8 cellular contexts compared by ENCODE assay signal in genomic region chr20:58891686-58892125, GRCh38. TPM values are rescaled to one million over a fixed set of nuclear protein-coding genes. Genes with fewer than 3 reads are reported as not detected.
A peak's percentile ranks its signal among the peaks of the same experiment; 100 is the strongest.
DNase-seq lines count a peak whose midpoint lies in the region; ATAC-seq and TF ChIP-seq lines count a peak whose summit lies in the region.

No MANE protein-coding gene starts in this region.

- H3K79me2 ChIP-seq in HCT116 (ENCODE audit: insufficient read depth, low read length): peaks cover 61% of the 10 kb centered on the region

- H3K27ac ChIP-seq in HCT116 (ENCODE audit: low read depth, low read length): peak overlapping the region; percentile 85
- peak overlapping the region; percentile 93 for H3K27ac ChIP-seq in layer of hippocampus (ENCODE audit: low read depth, low read length)

- peaks cover 5 to 12% of the 10 kb centered on the region in 2 experiments; a peak in 2 of 4 replicates for H3K36me3 ChIP-seq in HCT116 (ENCODE audit: control insufficient read depth in 1 of 2, insufficient read depth in 2 of 2, low read length in 2 of 2)

- intact Hi-C loops in HCT116 (cut with micrococcal nuclease): loop anchor here (10.0 kb wide), 1 partner anchor 143 kb away; the partner anchor contains the start of gene ATP5F1E

- H3K27me3 ChIP-seq in HCT116 (ENCODE audit: insufficient read depth, low read length): no peaks in the 10 kb centered on the region
- H3K27me3 ChIP-seq in layer of hippocampus (ENCODE audit: control insufficient read depth, insufficient read depth, low read length): no peaks in the 10 kb centered on the region

- H3K27me3 Mint-ChIP-seq in brain: peaks cover 11% of the 10 kb centered on the region

- peaks cover 12% of the 10 kb centered on the region for H3K36me3 Mint-ChIP-seq in brain

- H4K20me1 ChIP-seq in HCT116 (ENCODE audit: insufficient read depth): peaks cover 12% of the 10 kb centered on the region; the same call in 1 of the 2 replicates

- no peak for TF ChIP-seq POLR2A in HCT116 (IDR thresholded peaks at IDR 0.05; ENCODE audit: borderline replicate concordance, extremely low read depth, insufficient read depth, insufficient read length)

- DNase-seq in AG08396 (ENCODE audit: low spot score) (peak; percentile 43), HCT116 (ENCODE audit: low read depth, low spot score) (no peak), RPMI8226 (peak; percentile 53), NCI-H2107 (lab: John Stamatoyannopoulos, UW) (no peak)
- peak; percentile 11 to 26 for DNase-seq in stimulated activated CD4-positive, alpha-beta T cell treated with anti-CD3 and anti-CD28 coated beads, Interleukin-4, amount 100 ng/mL, for 48 hours (ENCODE audit: low read depth in 2 of 2)

- H3K9me3 Mint-ChIP-seq in brain: peaks cover 0 to 5% (median 0%) of the 10 kb centered on the region in 5 experiments

- CTCF ChIA-PET in HCT116 (lab: Charles Lee): no interaction called here

- POLR2A ChIA-PET in HCT116 (lab: Charles Lee): interaction anchor here (0.9 kb wide), 1 partner anchor 117 kb away, joined by 3 read pairs; no protein-coding TSS in a partner anchor

- no peak overlapping the region for H2AFZ ChIP-seq in HCT116 (ENCODE audit: low read depth, low read length, poor library complexity, severe bottlenecking)

- H3K4me2 ChIP-seq in HCT116 (ENCODE audit: low read length): peak overlapping the region; percentile 89

- no peaks in the 10 kb centered on the region for H3K9me2 ChIP-seq in HCT116 (ENCODE audit: insufficient read depth)

- no peaks in the 10 kb centered on the region for H3K9me3 ChIP-seq in HCT116 (ENCODE audit: control insufficient read depth in 1 of 2, insufficient read depth in 1 of 2, low read depth in 1 of 2, low read length in 2 of 2)

- H3K4me1 Mint-ChIP-seq in brain: peaks cover 49% of the 10 kb centered on the region

- H3K27ac Mint-ChIP-seq in brain: peak overlapping the region; percentile 99 to 100 (median 99)

- RAD21 ChIA-PET in HCT116 (lab: Charles Lee; ENCODE audit: low non-redundant PET in 1 of 2, low total read pairs in 2 of 2, uncharacterized antibody in 2 of 2, unreplicated experiment in 2 of 2): no interaction called here

- peaks cover 14 to 26% of the 10 kb centered on the region in 2 experiments for H3K4me1 ChIP-seq in HCT116 (ENCODE audit: control insufficient read depth in 1 of 2, insufficient read depth in 2 of 2, low read length in 2 of 2)

- peak overlapping the region; percentile 67 to 85 for H3K4me3 ChIP-seq in HCT116 (replicated peaks in 1 of 2; ENCODE audit: low read depth in 1 of 2, low read length in 2 of 2)

- peak overlapping the region; percentile 93 for H3K9ac ChIP-seq in HCT116 (ENCODE audit: low read length)

- no peak for TF ChIP-seq RAD21 in HCT116 (IDR thresholded peaks at IDR 0.05; ENCODE audit: low read depth)

- no peak for TF ChIP-seq CTCF in HCT116 (IDR thresholded peaks at IDR 0.05 in 2 of 3, conservative IDR thresholded peaks at IDR 0.05 in 1 of 3; ENCODE audit: borderline replicate concordance in 1 of 3, insufficient read depth in 1 of 3, low read depth in 2 of 3, low read length in 2 of 3)
- TF ChIP-seq CTCF in brain (conservative IDR thresholded peaks at IDR 0.05): no peak

- ATAC-seq in HCT116: no peak; the same call in 1 of the 2 replicates
- no peak for ATAC-seq in GM21529 (IDR thresholded peaks at IDR 0.05; ENCODE audit: unreplicated experiment)

- BruUV-seq in HCT116 (replicated peaks; lab: Mats Ljungman, UMichigan): no TSS peak

- H3K4me3 Mint-ChIP-seq in brain: peak overlapping the region; percentile 98 to 100 (median 99)

TF ChIP-seq in HCT116, 20 proteins besides CTCF, POLR2A, EP300 and RAD21:
- TF ChIP-seq CEBPB (IDR thresholded peaks at IDR 0.05; ENCODE audit: low read depth) (no peak), EZH2 (IDR thresholded peaks at IDR 0.05) (no peak), TCF7L2 (IDR thresholded peaks at IDR 0.05; ENCODE audit: borderline replicate concordance, extremely low read depth, insufficient read depth, insufficient read length) (no peak), EGR1 (IDR thresholded peaks at IDR 0.05; ENCODE audit: low read depth) (no peak)

RNA-seq across cellular contexts. Expression of gene GNAS, which starts 39.2 kb away (rescaled TPM):
- 699 TPM for total RNA-seq in HCT116 (2021; ENCODE audit: unreplicated experiment)
- 1,231 and 1,638 TPM in 2 replicates for polyA plus RNA-seq in HCT116 (2012)
- polyA plus RNA-seq in brain (ENCODE audit: insufficient read depth, low read depth, low replicate concordance): 3,328 TPM

RNA-seq across cellular contexts. Expression of gene GNAS-AS1, which starts 41.0 kb away (rescaled TPM):
- not detected for total RNA-seq in HCT116 (2021; ENCODE audit: unreplicated experiment)
- polyA plus RNA-seq in HCT116 (2012): not detected in 2 replicates
- polyA plus RNA-seq in brain (ENCODE audit: insufficient read depth, low read depth, low replicate concordance): not detected

Comparison
In these comparisons a context has a peak if more than half of its experiments do, and no peak if none do; other contexts are left out.
1. DNase-seq: peak in AG08396 (single experiment), RPMI8226 (single experiment) and stimulated activated CD4-positive, alpha-beta T cell treated with anti-CD3 and anti-CD28 coated beads, Interleukin-4, amount 100 ng/mL, for 48 hours (2 of 2); none in HCT116 (single experiment) and NCI-H2107 (single experiment).